Comparison of ENCODE assay signal across 13 cellular contexts in the genomic region with DNA sequence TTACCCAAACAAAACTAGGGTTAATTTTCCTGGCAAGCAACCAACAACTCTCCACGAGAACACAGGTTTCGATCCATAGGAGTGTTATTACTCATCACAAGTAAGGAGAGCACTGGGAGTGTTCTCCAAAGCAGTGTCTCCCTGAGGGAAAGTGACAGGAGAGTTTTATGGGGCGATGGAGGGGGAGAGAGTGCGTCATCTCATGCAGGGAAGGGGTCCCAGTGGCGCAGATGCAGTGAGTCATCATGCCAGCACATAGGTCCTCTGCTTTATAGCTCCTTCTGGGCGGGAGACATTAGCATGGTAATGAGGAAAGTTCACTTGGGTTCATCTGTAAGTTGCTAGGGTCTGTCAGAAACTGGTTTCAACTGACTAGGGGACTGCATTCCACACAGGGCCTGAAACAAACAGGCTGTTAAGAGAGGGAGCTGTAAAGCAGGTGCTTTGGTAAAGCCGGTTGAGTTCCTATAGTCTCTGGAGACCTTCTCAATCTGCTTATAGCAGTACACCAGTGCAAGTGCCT. TPM values are rescaled to one million over a fixed set of nuclear protein-coding genes. Genes with fewer than 3 reads are reported as not detected.
DNase-seq lines count a peak whose midpoint lies in the region; ATAC-seq, FAIRE-seq and TF ChIP-seq lines count a peak whose summit lies in the region.
"Had no signal": no experiment of that assay in that cellular context is flagged by ENCODE, and none has a peak within 500 bp of the region (broad histone marks: within the 10 kb centered on the region; RNA-seq: fewer than 3 reads in every experiment).

No MANE protein-coding gene starts in this region.

- WGBS in A549 (ENCODE audit: missing lambda C conversion rate): 14% methylated on average over 6 of the region's 7 CpGs

- H3K4me1 ChIP-seq in A549 (peaks cover 36% of the 10 kb centered on the region), HCT116 (ENCODE audit: control insufficient read depth in 1 of 2, insufficient read depth in 2 of 2, low read length in 2 of 2) (peaks cover 0 to 11% of the 10 kb centered on the region in 2 experiments; a peak in 2 of 4 replicates)

- no peak overlapping the region for H3K9ac ChIP-seq in HCT116 (ENCODE audit: low read length)

- H3K79me2 ChIP-seq in HCT116 (ENCODE audit: insufficient read depth, low read length): no peaks in the 10 kb centered on the region

- TF ChIP-seq CTCF in A549 (IDR thresholded peaks at IDR 0.05): no peak
- TF ChIP-seq CTCF in HCT116 (IDR thresholded peaks at IDR 0.05 in 2 of 3, conservative IDR thresholded peaks at IDR 0.05 in 1 of 3; ENCODE audit: borderline replicate concordance in 1 of 3, insufficient read depth in 1 of 3, low read depth in 2 of 3, low read length in 2 of 3): no peak

- H3K4me2 ChIP-seq in A549 (peak overlapping the region; percentile 59), HCT116 (ENCODE audit: low read length) (peak overlapping the region; percentile 55)

- POLR2A ChIA-PET in A549 (lab: Yijun Ruan, JAX): interaction anchor here (1.4 kb wide), 1 partner anchor 12 kb away, joined by 5 read pairs; the partner anchor contains the start of gene BOD1L1
- POLR2A ChIA-PET in HCT116 (lab: Charles Lee): interaction anchor here (0.7 kb wide), 1 partner anchor 10 kb away, joined by 3 read pairs; no protein-coding TSS in a partner anchor

- no peaks in the 10 kb centered on the region for H3K9me2 ChIP-seq in HCT116 (ENCODE audit: insufficient read depth)

- H3K4me3 ChIP-seq in A549 (no peak overlapping the region), HCT116 (replicated peaks in 1 of 2; ENCODE audit: low read depth in 1 of 2, low read length in 2 of 2) (peak overlapping the region in 1 of 2 experiments; percentile 14; a peak in 1 of 4 replicates)

- RAD21 ChIA-PET in HCT116 (lab: Charles Lee; ENCODE audit: low non-redundant PET in 1 of 2, low total read pairs in 2 of 2, uncharacterized antibody in 2 of 2, unreplicated experiment in 2 of 2): no interaction called here

- H3K27ac ChIP-seq in A549: peak overlapping the region; percentile 79 to 84
- H3K27ac ChIP-seq in HCT116 (ENCODE audit: low read depth, low read length): no peak overlapping the region

- ATAC-seq in A549: peak; percentile 84 to 91
- ATAC-seq in HCT116: peak; percentile 38
- ATAC-seq in GM21367 (IDR thresholded peaks at IDR 0.05; ENCODE audit: unreplicated experiment): no peak

- intact Hi-C loops in HCT116 (cut with micrococcal nuclease): no loop called here

- no peaks in the 10 kb centered on the region for H4K20me1 ChIP-seq in HCT116 (ENCODE audit: insufficient read depth)

- no peaks in the 10 kb centered on the region; the same call in 1 of the 2 replicates for H3K27me3 ChIP-seq in HCT116 (ENCODE audit: insufficient read depth, low read length)

- DNase-seq in A549 (ENCODE audit: low read depth in 1 of 2, low spot score in 1 of 2) (peak in 1 of 2 experiments; percentile 84), HCT116 (ENCODE audit: low read depth, low spot score) (no peak), T1000 (lab: John Stamatoyannopoulos, UW) (peak; percentile 97), iPS-NIHi11 (ENCODE audit: low spot score) (peak; percentile 27), nucleus accumbens (lab: John Stamatoyannopoulos, UW) (no peak), NK-92 (lab: John Stamatoyannopoulos, UW; ENCODE audit: unreplicated experiment) (no peak)
- no peak for DNase-seq in stimulated activated CD4-positive, alpha-beta T cell treated with anti-CD3 and anti-CD28 coated beads, Interleukin-4, amount 100 ng/mL, for 1 hour
- DNase-seq: activated B cell treated with CpG ODN at 0.5 μM for 24 hours; activated naive CD4-positive, alpha-beta T cell treated with anti-CD3 and anti-CD28 coated beads, Interleukin-2, amount 10 ng/mL, durations not matched to agents 7 days and 5 days; stimulated activated naive CD4-positive, alpha-beta T cell treated with Interleukin-2 at 50 U/mL for 16 hours had no signal

- BruUV-seq in HCT116 (replicated peaks; lab: Mats Ljungman, UMichigan): no TSS peak

- peak overlapping the region; percentile 70 for H2AFZ ChIP-seq in HCT116 (ENCODE audit: low read depth, low read length, poor library complexity, severe bottlenecking)

- peak; percentile 80; a peak in 4 of 5 replicates for TF ChIP-seq EP300 in A549 (IDR thresholded peaks at IDR 0.05)

- TF ChIP-seq RAD21 in A549 (conservative IDR thresholded peaks at IDR 0.05 in 1 of 2, IDR thresholded peaks at IDR 0.05 in 1 of 2) (no peak; a peak in 3 of 5 replicates), HCT116 (IDR thresholded peaks at IDR 0.05; ENCODE audit: low read depth) (no peak)

- H3K36me3 ChIP-seq in HCT116 (ENCODE audit: control insufficient read depth in 1 of 2, insufficient read depth in 2 of 2, low read length in 2 of 2): no peaks in the 10 kb centered on the region

- TF ChIP-seq POLR2A in A549 (IDR thresholded peaks at IDR 0.05; ENCODE audit: low read length) (no peak), HCT116 (IDR thresholded peaks at IDR 0.05; ENCODE audit: borderline replicate concordance, extremely low read depth, insufficient read depth, insufficient read length) (no peak)

- H3K9me3 ChIP-seq in A549 (no peaks in the 10 kb centered on the region; the same call in 2 of the 3 replicates), HCT116 (ENCODE audit: control insufficient read depth in 1 of 2, insufficient read depth in 1 of 2, low read depth in 1 of 2, low read length in 2 of 2) (no peaks in the 10 kb centered on the region)

- CTCF ChIA-PET in A549 (lab: Yijun Ruan, JAX): interaction anchor here (1.0 kb wide), 2 partner anchors 14 to 15 kb away, joined by 4 to 5 read pairs; no protein-coding TSS in a partner anchor
- CTCF ChIA-PET in HCT116 (lab: Charles Lee): interaction anchor here (2.8 kb wide), 1 partner anchor 14 kb away, joined by 14 read pairs; no protein-coding TSS in a partner anchor

- no peak for FAIRE-seq in A549 (lab: Jason Lieb, UNC)
- FAIRE-seq: endothelial cell of umbilical vein, GM12892 had no signal

TF ChIP-seq in A549, 52 proteins besides CTCF, POLR2A, EP300 and RAD21 (continues in another document):
- TF ChIP-seq MAX (IDR thresholded peaks at IDR 0.05): peak; percentile 48; the same call in 1 of the 2 replicates
- TF ChIP-seq HES2 (IDR thresholded peaks at IDR 0.05): no peak
- TF ChIP-seq, protein P1, sequence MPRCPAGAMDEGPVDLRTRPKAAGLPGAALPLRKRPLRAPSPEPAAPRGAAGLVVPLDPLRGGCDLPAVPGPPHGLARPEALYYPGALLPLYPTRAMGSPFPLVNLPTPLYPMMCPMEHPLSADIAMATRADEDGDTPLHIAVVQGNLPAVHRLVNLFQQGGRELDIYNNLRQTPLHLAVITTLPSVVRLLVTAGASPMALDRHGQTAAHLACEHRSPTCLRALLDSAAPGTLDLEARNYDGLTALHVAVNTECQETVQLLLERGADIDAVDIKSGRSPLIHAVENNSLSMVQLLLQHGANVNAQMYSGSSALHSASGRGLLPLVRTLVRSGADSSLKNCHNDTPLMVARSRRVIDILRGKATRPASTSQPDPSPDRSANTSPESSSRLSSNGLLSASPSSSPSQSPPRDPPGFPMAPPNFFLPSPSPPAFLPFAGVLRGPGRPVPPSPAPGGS (IDR thresholded peaks at IDR 0.05): 0 out of 3 replicates have a peak, but pooled peaks have one; percentile 48
- TF ChIP-seq MYC (IDR thresholded peaks at IDR 0.05; ENCODE audit: borderline replicate concordance, low read length): no peak

TF ChIP-seq in HCT116, 20 proteins besides CTCF, POLR2A, EP300 and RAD21:
- 0 out of 2 replicates have a peak, but pooled peaks have one; percentile 32 for TF ChIP-seq SP1 (IDR thresholded peaks at IDR 0.05; ENCODE audit: low read depth)
- peak; percentile 9 for TF ChIP-seq TCF7L2 (IDR thresholded peaks at IDR 0.05; ENCODE audit: borderline replicate concordance, extremely low read depth, insufficient read depth, insufficient read length)
- TF ChIP-seq SRF (IDR thresholded peaks at IDR 0.05; ENCODE audit: low read depth): no peak

RNA-seq across cellular contexts. Expression of gene BOD1L1, which starts 12.7 kb away (rescaled TPM):
- 23.7 and 27.7 TPM in 2 replicates for polyA plus RNA-seq in A549 (2011; rRNA removed)
- polyA plus RNA-seq in A549 (2012; cell fraction: cytosol; rRNA removed): 4.3 and 4.5 TPM in 2 replicates
- polyA plus RNA-seq in A549 (2012; cell fraction: nucleus; rRNA removed): 6.0 and 8.4 TPM in 2 replicates
- 16.3 to 16.9 TPM (median 16.4 TPM) in 3 replicates for polyA plus RNA-seq in A549 (2017; fragmentation: RNase III; extraction: RNeasy Plus Mini Kit Qiagen cat#74134 plus additional on column Dnase treatment)
- polyA minus RNA-seq in A549 (2011; rRNA and poly(A)+ RNA removed): 24.9 and 25.2 TPM in 2 replicates
- total RNA-seq in HCT116 (2021; ENCODE audit: unreplicated experiment): 22.4 TPM
- 9.4 and 10.5 TPM in 2 replicates for polyA plus RNA-seq in HCT116 (2012)

Comparison
In these comparisons a context has a peak if more than half of its experiments do, and no peak if none do; other contexts are left out.
1. DNase-seq: peak in T1000 (single experiment) and iPS-NIHi11 (single experiment); none in HCT116 (single experiment), nucleus accumbens (0 of 56), NK-92 (single experiment) and stimulated activated CD4-positive, alpha-beta T cell treated with anti-CD3 and anti-CD28 coated beads, Interleukin-4, amount 100 ng/mL, for 1 hour (single experiment).
2. Of the 6 proteins assayed by ChIP-seq in both A549 and HCT116: peak only in A549: MAX; only in HCT116: none; in both: none; in neither: 4; mixed calls (peak in some experiments, not most) for 1.